Comparison of ENCODE assay signal across 27 cellular contexts in the genomic region with DNA sequence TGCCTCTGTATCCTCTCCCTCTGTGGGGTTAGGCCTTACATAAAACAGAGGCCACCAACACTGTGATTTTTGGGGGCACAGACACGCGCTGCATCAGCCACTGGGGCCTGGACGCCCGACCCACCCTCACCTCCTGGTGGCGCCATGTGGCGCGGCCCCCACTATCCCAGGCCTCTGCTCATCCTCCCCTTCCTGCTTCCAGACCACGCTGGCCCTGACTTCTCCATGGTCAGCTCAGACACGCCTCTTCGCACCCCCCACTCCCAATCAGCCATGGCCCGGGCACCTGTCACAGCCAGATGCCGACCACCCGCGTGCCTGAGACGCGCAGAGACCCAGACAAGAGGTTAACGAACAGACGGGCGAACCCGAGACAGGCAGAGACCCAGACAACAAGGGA.
DNase-seq lines count a peak whose midpoint lies in the region; ATAC-seq and TF ChIP-seq lines count a peak whose summit lies in the region.
"Had no signal": no experiment of that assay in that cellular context is flagged by ENCODE, and none has a peak within 500 bp of the region (broad histone marks: within the 10 kb centered on the region; RNA-seq: fewer than 3 reads in every experiment).

No MANE protein-coding gene starts in this region.

- H3K4me1 ChIP-seq in CD4-positive, CD25-positive, alpha-beta regulatory T cell (ENCODE audit: control insufficient read depth, insufficient read depth, low read length, poor library complexity, severe bottlenecking), result peaks cover 37% of the 10 kb centered on the region
- H3K4me1 ChIP-seq in endodermal cell (ENCODE audit: control insufficient read depth, insufficient read depth, low read length) (peaks cover 3% of the 10 kb centered on the region), trophoblast cell (ENCODE audit: control insufficient read depth in 1 of 2, insufficient read depth in 2 of 2, low read length in 2 of 2) (no peaks in the 10 kb centered on the region)
- H3K4me1 ChIP-seq: breast epithelium, colonic mucosa, lower lobe of right lung had no signal

- CTCF ChIA-PET in GM10248 (lab: Yijun Ruan, JAX), result no interaction called here

- H2AFZ ChIP-seq in trophoblast cell (ENCODE audit: insufficient read depth, low read length, poor library complexity), result no peak overlapping the region

- H3K27me3 ChIP-seq in CD4-positive, CD25-positive, alpha-beta regulatory T cell (ENCODE audit: control insufficient read depth, insufficient read depth, low read length), result no peaks in the 10 kb centered on the region
- H3K27me3 ChIP-seq in H7 (ENCODE audit: control insufficient read depth, insufficient read depth, low read length) (no peaks in the 10 kb centered on the region), endodermal cell (ENCODE audit: control insufficient read depth, insufficient read depth, low read length, poor library complexity, severe bottlenecking) (no peaks in the 10 kb centered on the region), trophoblast cell (ENCODE audit: insufficient read depth, low read length) (no peaks in the 10 kb centered on the region)
- H3K27me3 ChIP-seq: breast epithelium, colonic mucosa, testis, vagina had no signal

- H3K9me3 ChIP-seq in CD4-positive, CD25-positive, alpha-beta regulatory T cell (ENCODE audit: control insufficient read depth in 2 of 2, low read length in 2 of 2), result no peaks in the 10 kb centered on the region
- H3K9me3 ChIP-seq in endodermal cell (ENCODE audit: control insufficient read depth, low read length) (peaks cover 7% of the 10 kb centered on the region), trophoblast cell (ENCODE audit: insufficient read depth, low read depth, low read length) (peaks cover 9% of the 10 kb centered on the region)
- H3K9me3 ChIP-seq: breast epithelium, colonic mucosa, lower lobe of right lung, mucosa of descending colon, neutrophil, testis, vagina had no signal

- no peak overlapping the region for H4K12ac ChIP-seq in trophoblast cell (ENCODE audit: low read depth, low read length)

- peaks cover 0 to 6% (median 0%) of the 10 kb centered on the region in 7 donors for H3K9me3 Mint-ChIP-seq in CD4-positive, CD25-positive, alpha-beta regulatory T cell
- peaks cover 22% of the 10 kb centered on the region for H3K9me3 Mint-ChIP-seq in endodermal cell

- no peak overlapping the region for H4K91ac ChIP-seq in trophoblast cell (ENCODE audit: low read depth, low read length)

- no peak for ATAC-seq in CD4-positive, CD25-positive, alpha-beta regulatory T cell (ENCODE audit: low read depth in 2 of 2)
- ATAC-seq: HepG2, lower lobe of right lung, mucosa of descending colon had no signal

- POLR2A ChIA-PET in GM10248 (lab: Yijun Ruan, JAX), result no interaction called here

- TF ChIP-seq CTCF in endodermal cell (conservative IDR thresholded peaks at IDR 0.05) (peak; percentile 18), GM10248 (IDR thresholded peaks at IDR 0.05; ENCODE audit: control extremely low read depth, extremely low read depth, low read depth, missing control alignments) (no peak)

- H3K79me2 ChIP-seq in trophoblast cell (ENCODE audit: control insufficient read depth, insufficient read depth, low read length, poor library complexity), result no peaks in the 10 kb centered on the region

- peaks cover 55% of the 10 kb centered on the region for H3K36me3 ChIP-seq in CD4-positive, CD25-positive, alpha-beta regulatory T cell (ENCODE audit: control insufficient read depth, insufficient read depth, low read length)
- H3K36me3 ChIP-seq in H7 (replicated peaks; ENCODE audit: control insufficient read depth, insufficient read depth, low read length), result no peaks in the 10 kb centered on the region
- no peaks in the 10 kb centered on the region for H3K36me3 ChIP-seq in endodermal cell (ENCODE audit: control insufficient read depth, insufficient read depth, low read length)
- H3K36me3 ChIP-seq in trophoblast cell (ENCODE audit: control insufficient read depth in 1 of 2, insufficient read depth in 2 of 2, low read length in 2 of 2), result no peaks in the 10 kb centered on the region
- H3K36me3 ChIP-seq: breast epithelium, colonic mucosa, vagina had no signal

- H2BK120ac ChIP-seq in trophoblast cell (ENCODE audit: insufficient read depth, low read length, poor library complexity), result no peak overlapping the region

- peak overlapping the region in 2 of 3 donors; percentile 80 to 94 for H3K27ac Mint-ChIP-seq in CD4-positive, CD25-positive, alpha-beta regulatory T cell
- peak overlapping the region; percentile 82 for H3K27ac Mint-ChIP-seq in endodermal cell
- H3K27ac Mint-ChIP-seq: activated CD4-positive, alpha-beta T cell treated with anti-CD3 and anti-CD28 coated beads, Interleukin-2, amount 10 ng/mL, durations not matched to agents 7 days and 5 days; activated naive CD4-positive, alpha-beta T cell treated with anti-CD3 and anti-CD28 coated beads, Interleukin-2, amount 10 ng/mL, durations not matched to agents 7 days and 5 days; progenitor cell of endocrine pancreas had no signal

- H3K4me3 Mint-ChIP-seq in CD4-positive, CD25-positive, alpha-beta regulatory T cell, result peak overlapping the region in 2 of 4 donors; percentile 78 to 90
- H3K4me3 Mint-ChIP-seq in endodermal cell, result no peak overlapping the region
- H3K4me3 Mint-ChIP-seq: activated CD4-positive, alpha-beta T cell treated with anti-CD3 and anti-CD28 coated beads, Interleukin-2, amount 10 ng/mL, durations not matched to agents 7 days and 5 days; activated naive CD4-positive, alpha-beta T cell treated with anti-CD3 and anti-CD28 coated beads, Interleukin-2, amount 10 ng/mL, durations not matched to agents 7 days and 5 days had no signal

- no peak overlapping the region for H3K4me2 ChIP-seq in trophoblast cell (ENCODE audit: low read length)

- H2BK5ac ChIP-seq in trophoblast cell (ENCODE audit: low read depth, low read length, poor library complexity), result no peak overlapping the region

- H3K23ac ChIP-seq in trophoblast cell (ENCODE audit: low read length), result no peak overlapping the region

- DNase-seq in CD4-positive, CD25-positive, alpha-beta regulatory T cell, result no peak
- DNase-seq in H7 (peak; percentile 86), endodermal cell (no peak), trophoblast cell (no peak), RKO (ENCODE audit: low spot score) (no peak), GM10248 (ENCODE audit: extremely low spot score) (no peak)
- no peak for DNase-seq in stimulated activated CD4-positive, alpha-beta T cell treated with anti-CD3 and anti-CD28 coated beads, Interleukin-1b, Interleukin-23, amount 100 ng/mL, for 48 hours
- DNase-seq: activated CD4-positive, alpha-beta T cell treated with anti-CD3 and anti-CD28 coated beads, Interleukin-2, amount 10 ng/mL, durations not matched to agents 7 days and 5 days; activated naive CD4-positive, alpha-beta T cell treated with anti-CD3 and anti-CD28 coated beads, Interleukin-2, amount 10 ng/mL, durations not matched to agents 7 days and 5 days; amygdala; colonic mucosa; DMS79 treated with DMSO at 0.1 percent for 48 hours; GOT3; lower lobe of right lung; mucosa of descending colon; NCI-H1048; NCI-H187; NCI-H526; RPMI8226; testis had no signal

- peaks cover 34% of the 10 kb centered on the region for H3K36me3 Mint-ChIP-seq in CD4-positive, CD25-positive, alpha-beta regulatory T cell
- H3K36me3 Mint-ChIP-seq in endodermal cell (ENCODE audit: low read depth), result peaks cover 46% of the 10 kb centered on the region

- H3K14ac ChIP-seq in trophoblast cell (ENCODE audit: low read length), result peak overlapping the region; percentile 20

- peaks cover 4 to 52% (median 29%) of the 10 kb centered on the region in 4 donors for H3K4me1 Mint-ChIP-seq in CD4-positive, CD25-positive, alpha-beta regulatory T cell
- H3K4me1 Mint-ChIP-seq in endodermal cell, result no peaks in the 10 kb centered on the region

- no peak overlapping the region for H4K8ac ChIP-seq in trophoblast cell (ENCODE audit: low read depth, low read length)

- no peak overlapping the region for H3K18ac ChIP-seq in trophoblast cell (ENCODE audit: low read length)

- H3K79me1 ChIP-seq in trophoblast cell (ENCODE audit: low read length), result no peaks in the 10 kb centered on the region

- no peak overlapping the region for H3K4ac ChIP-seq in trophoblast cell (ENCODE audit: low read depth, low read length)

- no peak overlapping the region for H3K27ac ChIP-seq in CD4-positive, CD25-positive, alpha-beta regulatory T cell (ENCODE audit: insufficient read depth, low read length, poor library complexity, severe bottlenecking)
- peak overlapping the region; percentile 17 for H3K27ac ChIP-seq in endodermal cell (ENCODE audit: low read depth, low read length)
- no peak overlapping the region for H3K27ac ChIP-seq in trophoblast cell (ENCODE audit: low read depth, low read length)
- H3K27ac ChIP-seq: breast epithelium, colonic mucosa, lower lobe of right lung, neutrophil, SK-N-MC, testis, vagina, VCaP had no signal

- H3K9ac ChIP-seq in endodermal cell (ENCODE audit: extremely low read depth, low read length, poor library complexity, severe bottlenecking) (no peak overlapping the region), trophoblast cell (ENCODE audit: low read length) (no peak overlapping the region)

- H3K27me3 Mint-ChIP-seq in CD4-positive, CD25-positive, alpha-beta regulatory T cell, result peaks cover 11% of the 10 kb centered on the region
- no peaks in the 10 kb centered on the region for H3K27me3 Mint-ChIP-seq in endodermal cell (ENCODE audit: insufficient read depth)
- H3K27me3 Mint-ChIP-seq: activated CD4-positive, alpha-beta T cell treated with anti-CD3 and anti-CD28 coated beads, Interleukin-2, amount 10 ng/mL, durations not matched to agents 7 days and 5 days; progenitor cell of endocrine pancreas had no signal

- WGBS in endodermal cell (ENCODE audit: insufficient coverage in 1 of 2, insufficient read length in 1 of 2), 2 experiments, result 92 to 97% methylated on average over 13 to 20 of the region's 20 CpGs
- WGBS in trophoblast cell (ENCODE audit: extremely low coverage, insufficient coverage, insufficient read length), result no CpG with 5 or more reads among the region's 20 CpGs

- H3K4me3 ChIP-seq in CD4-positive, CD25-positive, alpha-beta regulatory T cell (ENCODE audit: low read depth, low read length), result no peak overlapping the region
- H3K4me3 ChIP-seq in H7 (ENCODE audit: insufficient read depth, low read depth, low read length), result no peak overlapping the region
- H3K4me3 ChIP-seq in endodermal cell (ENCODE audit: low read length), result no peak overlapping the region
- H3K4me3 ChIP-seq in trophoblast cell (ENCODE audit: low read depth, low read length), result no peak overlapping the region
- H3K4me3 ChIP-seq: breast epithelium, colonic mucosa, lower lobe of right lung, mucosa of descending colon, SK-N-MC, testis, vagina had no signal

- no peak overlapping the region for H2AK5ac ChIP-seq in trophoblast cell (ENCODE audit: low read length)

- no peak overlapping the region for H2BK12ac ChIP-seq in trophoblast cell (ENCODE audit: low read length)
